Comparison of ENCODE assay signal across 8 cellular contexts in the genomic region with DNA sequence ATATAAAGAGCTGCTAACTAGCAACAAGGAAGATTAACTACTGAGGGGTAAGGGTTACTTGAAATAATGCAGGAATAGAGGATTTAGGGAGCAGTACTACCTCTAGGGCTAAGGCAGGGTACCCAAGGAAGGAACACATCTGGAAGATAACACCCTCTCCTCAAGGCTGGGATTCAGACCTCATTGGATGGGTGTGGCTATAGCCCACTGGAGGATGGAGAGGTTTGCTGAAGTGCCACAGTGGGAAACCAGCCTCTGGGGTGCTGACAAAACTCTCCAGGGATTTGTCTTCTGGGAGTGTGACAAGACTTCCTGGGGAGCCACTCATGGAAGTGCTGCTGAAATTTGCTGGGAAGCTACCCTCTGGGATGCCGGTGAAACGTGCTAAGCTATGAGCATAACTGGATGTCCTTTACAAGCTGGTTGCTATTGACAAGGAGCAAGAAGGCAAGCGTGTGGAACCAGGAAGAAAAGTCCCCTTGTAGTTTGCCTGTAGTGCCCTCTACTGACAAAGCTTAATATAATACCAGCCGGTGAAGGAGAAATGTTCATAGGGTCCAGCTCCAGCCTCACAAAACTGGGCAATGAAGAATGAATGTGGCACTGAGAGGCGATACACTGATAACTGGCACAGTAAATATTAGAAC.
DNase-seq lines count a peak whose midpoint lies in the region; ATAC-seq and TF ChIP-seq lines count a peak whose summit lies in the region.

No MANE protein-coding gene starts in this region.

- no peaks in the 10 kb centered on the region for H3K4me1 ChIP-seq in KMS-11 (ENCODE audit: low read depth, poor library complexity, severe bottlenecking)
- H3K4me1 ChIP-seq in smooth muscle cell (ENCODE audit: low read depth), result no peaks in the 10 kb centered on the region
- no peaks in the 10 kb centered on the region for H3K4me1 ChIP-seq in stomach

- H3K27me3 ChIP-seq in KMS-11 (ENCODE audit: insufficient read depth, low read depth), result no peaks in the 10 kb centered on the region
- H3K27me3 ChIP-seq in smooth muscle cell (ENCODE audit: low read depth), result no peaks in the 10 kb centered on the region
- H3K27me3 ChIP-seq in stomach, result no peaks in the 10 kb centered on the region

- H3K27ac ChIP-seq in KMS-11, result no peak overlapping the region
- no peak overlapping the region for H3K27ac ChIP-seq in smooth muscle cell (ENCODE audit: low read depth)
- H3K27ac ChIP-seq in stomach, result no peak overlapping the region

- no peak overlapping the region for H2AFZ ChIP-seq in KMS-11 (ENCODE audit: low read depth)
- no peak overlapping the region for H2AFZ ChIP-seq in smooth muscle cell (ENCODE audit: low read depth)

- ATAC-seq in GM19351 (IDR thresholded peaks at IDR 0.05; ENCODE audit: unreplicated experiment) (peak; percentile 90), SK-N-SH treated with all-trans-retinoic acid at 6 μM for 48 hours (peak; percentile 96)

- H3K36me3 ChIP-seq in KMS-11 (ENCODE audit: insufficient read depth) (no peaks in the 10 kb centered on the region), smooth muscle cell (ENCODE audit: low read depth) (no peaks in the 10 kb centered on the region), stomach (no peaks in the 10 kb centered on the region)

- H3K9me3 ChIP-seq in smooth muscle cell (replicated peaks; ENCODE audit: low read depth) (no peaks in the 10 kb centered on the region), stomach (no peaks in the 10 kb centered on the region)

- H3K79me2 ChIP-seq in KMS-11 (ENCODE audit: insufficient read depth, low read depth) (no peaks in the 10 kb centered on the region), smooth muscle cell (ENCODE audit: low read depth) (no peaks in the 10 kb centered on the region)

- DNase-seq in DMS53 (lab: John Stamatoyannopoulos, UW), result peak; percentile 94
- DNase-seq in fibroblast of the conjunctiva (ENCODE audit: low read depth), result peak; percentile 50
- DNase-seq in smooth muscle cell (lab: John Stamatoyannopoulos, UW; ENCODE audit: unreplicated experiment), result no peak
- DNase-seq in stomach, result no peak
- DNase-seq in putamen (ENCODE audit: low spot score), result no peak

- H4K20me1 ChIP-seq in KMS-11 (ENCODE audit: insufficient read depth), result no peaks in the 10 kb centered on the region
- no peaks in the 10 kb centered on the region for H4K20me1 ChIP-seq in smooth muscle cell (ENCODE audit: low read depth)

- H3K4me2 ChIP-seq in KMS-11, result no peak overlapping the region
- no peak overlapping the region for H3K4me2 ChIP-seq in smooth muscle cell

- 0 out of 2 replicates have a peak, but pooled peaks have one; percentile 26 for TF ChIP-seq CTCF in KMS-11 (conservative IDR thresholded peaks at IDR 0.05; ENCODE audit: low read depth, low read length)
- TF ChIP-seq CTCF in smooth muscle cell (IDR thresholded peaks at IDR 0.05; ENCODE audit: borderline replicate concordance, insufficient read depth, poor library complexity, severe bottlenecking), result peak; percentile 46
- TF ChIP-seq CTCF in stomach (IDR thresholded peaks at IDR 0.05), result peak in 3 of 7 experiments; percentile 16 to 33 (median 20)

- TF ChIP-seq EP300 in stomach (IDR thresholded peaks at IDR 0.05), result no peak

- H3F3A ChIP-seq in smooth muscle cell (ENCODE audit: low read depth), result no peaks in the 10 kb centered on the region

- WGBS in smooth muscle cell (ENCODE audit: low lambda C conversion rate), result 41% methylated on average over 5 of the region's 5 CpGs
- WGBS in stomach, 5 donors, result 35 to 65% (median 47%) methylated on average over 5 of the region's 5 CpGs

- intact Hi-C loops in stomach (cut with DNase I; ENCODE audit: low total_unique reads), result no loop called here

- H3K4me3 ChIP-seq in KMS-11 (IDR thresholded peaks at IDR 0.05; ENCODE audit: insufficient read depth, low read depth, low read length), result no peak overlapping the region
- no peak overlapping the region for H3K4me3 ChIP-seq in smooth muscle cell
- H3K4me3 ChIP-seq in stomach, result no peak overlapping the region

- H3K9ac ChIP-seq in KMS-11 (no peak overlapping the region), smooth muscle cell (ENCODE audit: low read depth) (no peak overlapping the region)

- TF ChIP-seq POLR2A in stomach (IDR thresholded peaks at IDR 0.05), result no peak

TF ChIP-seq in SK-N-SH treated with all-trans-retinoic acid at 6 μM for 48 hours, 23 proteins besides CTCF, POLR2A, EP300 and RAD21:
- TF ChIP-seq RARB (CRISPR knock-in tag; IDR thresholded peaks at IDR 0.05), result no peak
- TF ChIP-seq ISL1 (CRISPR knock-in tag; IDR thresholded peaks at IDR 0.05), result no peak
- TF ChIP-seq ZNF70 (CRISPR knock-in tag; IDR thresholded peaks at IDR 0.05), result no peak
- TF ChIP-seq ZC3H10 (CRISPR knock-in tag; IDR thresholded peaks at IDR 0.05), result no peak
- TF ChIP-seq ZFP3 (CRISPR knock-in tag; IDR thresholded peaks at IDR 0.05), result no peak
- TF ChIP-seq ESRRG (CRISPR knock-in tag; IDR thresholded peaks at IDR 0.05), result no peak
- TF ChIP-seq, protein P1, sequence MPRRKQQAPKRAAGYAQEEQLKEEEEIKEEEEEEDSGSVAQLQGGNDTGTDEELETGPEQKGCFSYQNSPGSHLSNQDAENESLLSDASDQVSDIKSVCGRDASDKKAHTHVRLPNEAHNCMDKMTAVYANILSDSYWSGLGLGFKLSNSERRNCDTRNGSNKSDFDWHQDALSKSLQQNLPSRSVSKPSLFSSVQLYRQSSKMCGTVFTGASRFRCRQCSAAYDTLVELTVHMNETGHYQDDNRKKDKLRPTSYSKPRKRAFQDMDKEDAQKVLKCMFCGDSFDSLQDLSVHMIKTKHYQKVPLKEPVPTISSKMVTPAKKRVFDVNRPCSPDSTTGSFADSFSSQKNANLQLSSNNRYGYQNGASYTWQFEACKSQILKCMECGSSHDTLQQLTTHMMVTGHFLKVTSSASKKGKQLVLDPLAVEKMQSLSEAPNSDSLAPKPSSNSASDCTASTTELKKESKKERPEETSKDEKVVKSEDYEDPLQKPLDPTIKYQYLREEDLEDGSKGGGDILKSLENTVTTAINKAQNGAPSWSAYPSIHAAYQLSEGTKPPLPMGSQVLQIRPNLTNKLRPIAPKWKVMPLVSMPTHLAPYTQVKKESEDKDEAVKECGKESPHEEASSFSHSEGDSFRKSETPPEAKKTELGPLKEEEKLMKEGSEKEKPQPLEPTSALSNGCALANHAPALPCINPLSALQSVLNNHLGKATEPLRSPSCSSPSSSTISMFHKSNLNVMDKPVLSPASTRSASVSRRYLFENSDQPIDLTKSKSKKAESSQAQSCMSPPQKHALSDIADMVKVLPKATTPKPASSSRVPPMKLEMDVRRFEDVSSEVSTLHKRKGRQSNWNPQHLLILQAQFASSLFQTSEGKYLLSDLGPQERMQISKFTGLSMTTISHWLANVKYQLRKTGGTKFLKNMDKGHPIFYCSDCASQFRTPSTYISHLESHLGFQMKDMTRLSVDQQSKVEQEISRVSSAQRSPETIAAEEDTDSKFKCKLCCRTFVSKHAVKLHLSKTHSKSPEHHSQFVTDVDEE (CRISPR knock-in tag; IDR thresholded peaks at IDR 0.05), result no peak
- no peak for TF ChIP-seq ZFP30 (CRISPR knock-in tag; IDR thresholded peaks at IDR 0.05)
- no peak for TF ChIP-seq TOX (CRISPR knock-in tag; IDR thresholded peaks at IDR 0.05; ENCODE audit: borderline replicate concordance)
- no peak for TF ChIP-seq ZNF565 (CRISPR knock-in tag; conservative IDR thresholded peaks at IDR 0.05; ENCODE audit: low read depth)
- TF ChIP-seq CSDC2 (CRISPR knock-in tag; IDR thresholded peaks at IDR 0.05), result no peak
- TF ChIP-seq, protein P2, sequence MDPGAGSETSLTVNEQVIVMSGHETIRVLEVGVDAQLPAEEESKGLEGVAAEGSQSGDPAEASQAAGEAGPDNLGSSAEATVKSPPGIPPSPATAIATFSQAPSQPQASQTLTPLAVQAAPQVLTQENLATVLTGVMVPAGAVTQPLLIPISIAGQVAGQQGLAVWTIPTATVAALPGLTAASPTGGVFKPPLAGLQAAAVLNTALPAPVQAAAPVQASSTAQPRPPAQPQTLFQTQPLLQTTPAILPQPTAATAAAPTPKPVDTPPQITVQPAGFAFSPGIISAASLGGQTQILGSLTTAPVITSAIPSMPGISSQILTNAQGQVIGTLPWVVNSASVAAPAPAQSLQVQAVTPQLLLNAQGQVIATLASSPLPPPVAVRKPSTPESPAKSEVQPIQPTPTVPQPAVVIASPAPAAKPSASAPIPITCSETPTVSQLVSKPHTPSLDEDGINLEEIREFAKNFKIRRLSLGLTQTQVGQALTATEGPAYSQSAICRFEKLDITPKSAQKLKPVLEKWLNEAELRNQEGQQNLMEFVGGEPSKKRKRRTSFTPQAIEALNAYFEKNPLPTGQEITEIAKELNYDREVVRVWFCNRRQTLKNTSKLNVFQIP (CRISPR knock-in tag; IDR thresholded peaks at IDR 0.05; ENCODE audit: borderline replicate concordance, low read depth), result no peak
- no peak for TF ChIP-seq PPARA (CRISPR knock-in tag; IDR thresholded peaks at IDR 0.05; ENCODE audit: borderline replicate concordance)
- TF ChIP-seq CREB5 (CRISPR knock-in tag; IDR thresholded peaks at IDR 0.05; ENCODE audit: low read depth), result no peak
- no peak for TF ChIP-seq ARNTL (CRISPR knock-in tag; IDR thresholded peaks at IDR 0.05; ENCODE audit: borderline replicate concordance, low read depth)
- no peak for TF ChIP-seq GLIS3 (CRISPR knock-in tag; IDR thresholded peaks at IDR 0.05)
- TF ChIP-seq ZNF8 (CRISPR knock-in tag; IDR thresholded peaks at IDR 0.05), result no peak
- no peak for TF ChIP-seq TCF4 (CRISPR knock-in tag; IDR thresholded peaks at IDR 0.05; ENCODE audit: borderline replicate concordance)

Comparison
In these comparisons a context has a peak if more than half of its experiments do, and no peak if none do; other contexts are left out.
1. DNase-seq: peak in DMS53 (single experiment) and fibroblast of the conjunctiva (single experiment); none in smooth muscle cell (single experiment), stomach (single experiment) and putamen (single experiment).